9 cellular contexts compared by ENCODE assay signal in the genomic region with DNA sequence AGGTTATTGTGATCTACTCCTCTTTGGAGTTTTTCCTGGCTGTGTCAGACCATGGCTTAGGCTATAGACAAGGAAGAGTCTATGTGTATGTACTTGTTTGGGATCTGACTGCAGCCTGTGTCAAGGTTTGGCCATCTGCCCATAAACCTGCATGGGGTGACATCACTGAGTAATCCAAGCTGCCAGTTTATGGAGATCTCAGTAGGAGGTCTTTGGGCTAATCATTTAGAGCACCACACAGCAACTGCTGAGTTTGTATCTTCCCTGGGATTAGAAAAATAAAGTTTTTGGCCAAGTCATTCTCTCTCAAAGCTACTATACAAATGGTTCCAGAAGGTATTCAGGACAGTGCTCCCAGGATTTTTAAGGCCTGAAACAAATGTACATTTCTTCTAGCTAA.
A peak's percentile ranks its signal among the peaks of the same experiment; 100 is the strongest.
DNase-seq lines count a peak whose midpoint lies in the region; ATAC-seq, FAIRE-seq and TF ChIP-seq lines count a peak whose summit lies in the region.
"Had no signal": no experiment of that assay in that cellular context is flagged by ENCODE, and none has a peak within 500 bp of the region (broad histone marks: within the 10 kb centered on the region; RNA-seq: fewer than 3 reads in every experiment).

No MANE protein-coding gene starts in this region.

- FAIRE-seq in A549 (lab: Jason Lieb, UNC) = no peak

- peak overlapping the region; percentile 28; the same call in 2 of the 3 replicates for H3K4me2 ChIP-seq in A549

- no peak overlapping the region for H3K27ac ChIP-seq in A549

- CTCF ChIA-PET in A549 (lab: Yijun Ruan, JAX) = no interaction called here

- H3K9me3 ChIP-seq in A549 = no peaks in the 10 kb centered on the region

- H3K4me3 ChIP-seq in A549 = no peak overlapping the region

- no peak for TF ChIP-seq EP300 in A549 (IDR thresholded peaks at IDR 0.05)

- DNase-seq in A549 (ENCODE audit: low read depth in 1 of 2, low spot score in 1 of 2) (peak; percentile 24 to 76), HT-29 (ENCODE audit: low spot score) (peak; percentile 60), OCI-M1 (lab: John Stamatoyannopoulos, UW) (peak; percentile 77), fibroblast of peridontal ligament (ENCODE audit: extremely low read depth) (peak; percentile 80), T-helper 9 cell (no peak), NCI-H1436 (lab: John Stamatoyannopoulos, UW) (no peak), NCI-H1436 treated with DMSO at 0.1 percent for 48 hours (lab: John Stamatoyannopoulos, UW) (no peak)
- DNase-seq: AML-193 had no signal

- peak; percentile 69 to 91 for ATAC-seq in A549
- ATAC-seq in GM18870 (IDR thresholded peaks at IDR 0.05; ENCODE audit: unreplicated experiment) = no peak

- no peak for TF ChIP-seq POLR2A in A549 (IDR thresholded peaks at IDR 0.05; ENCODE audit: low read length)

- TF ChIP-seq CTCF in A549 (IDR thresholded peaks at IDR 0.05) = no peak

- POLR2A ChIA-PET in A549 (lab: Yijun Ruan, JAX) = interaction anchor here (0.8 kb wide), 1 partner anchor 80 kb away, joined by 5 read pairs; the partner anchor contains the start of gene ARL15

- no peak for TF ChIP-seq RAD21 in A549 (conservative IDR thresholded peaks at IDR 0.05 in 1 of 2, IDR thresholded peaks at IDR 0.05 in 1 of 2)

- H3K4me1 ChIP-seq in A549 = peaks cover 9% of the 10 kb centered on the region

TF ChIP-seq in A549, 52 proteins besides CTCF, POLR2A, EP300 and RAD21:
- TF ChIP-seq SREBF2 (IDR thresholded peaks at IDR 0.05) (no peak), NFE2L2 (conservative IDR thresholded peaks at IDR 0.05; ENCODE audit: low read length) (no peak), KDM1A (IDR thresholded peaks at IDR 0.05; ENCODE audit: low read depth) (no peak), ATOH8 (CRISPR knock-in tag; IDR thresholded peaks at IDR 0.05; ENCODE audit: low read depth) (no peak), SMC3 (IDR thresholded peaks at IDR 0.05) (no peak), MYC (IDR thresholded peaks at IDR 0.05; ENCODE audit: borderline replicate concordance, low read length) (no peak), HOXB5 (CRISPR knock-in tag; IDR thresholded peaks at IDR 0.05) (no peak)
- TF ChIP-seq, protein P1, sequence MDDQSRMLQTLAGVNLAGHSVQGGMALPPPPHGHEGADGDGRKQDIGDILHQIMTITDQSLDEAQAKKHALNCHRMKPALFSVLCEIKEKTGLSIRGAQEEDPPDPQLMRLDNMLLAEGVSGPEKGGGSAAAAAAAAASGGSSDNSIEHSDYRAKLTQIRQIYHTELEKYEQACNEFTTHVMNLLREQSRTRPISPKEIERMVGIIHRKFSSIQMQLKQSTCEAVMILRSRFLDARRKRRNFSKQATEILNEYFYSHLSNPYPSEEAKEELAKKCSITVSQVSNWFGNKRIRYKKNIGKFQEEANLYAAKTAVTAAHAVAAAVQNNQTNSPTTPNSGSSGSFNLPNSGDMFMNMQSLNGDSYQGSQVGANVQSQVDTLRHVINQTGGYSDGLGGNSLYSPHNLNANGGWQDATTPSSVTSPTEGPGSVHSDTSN (IDR thresholded peaks at IDR 0.05) = no peak
- TF ChIP-seq, protein P2, sequence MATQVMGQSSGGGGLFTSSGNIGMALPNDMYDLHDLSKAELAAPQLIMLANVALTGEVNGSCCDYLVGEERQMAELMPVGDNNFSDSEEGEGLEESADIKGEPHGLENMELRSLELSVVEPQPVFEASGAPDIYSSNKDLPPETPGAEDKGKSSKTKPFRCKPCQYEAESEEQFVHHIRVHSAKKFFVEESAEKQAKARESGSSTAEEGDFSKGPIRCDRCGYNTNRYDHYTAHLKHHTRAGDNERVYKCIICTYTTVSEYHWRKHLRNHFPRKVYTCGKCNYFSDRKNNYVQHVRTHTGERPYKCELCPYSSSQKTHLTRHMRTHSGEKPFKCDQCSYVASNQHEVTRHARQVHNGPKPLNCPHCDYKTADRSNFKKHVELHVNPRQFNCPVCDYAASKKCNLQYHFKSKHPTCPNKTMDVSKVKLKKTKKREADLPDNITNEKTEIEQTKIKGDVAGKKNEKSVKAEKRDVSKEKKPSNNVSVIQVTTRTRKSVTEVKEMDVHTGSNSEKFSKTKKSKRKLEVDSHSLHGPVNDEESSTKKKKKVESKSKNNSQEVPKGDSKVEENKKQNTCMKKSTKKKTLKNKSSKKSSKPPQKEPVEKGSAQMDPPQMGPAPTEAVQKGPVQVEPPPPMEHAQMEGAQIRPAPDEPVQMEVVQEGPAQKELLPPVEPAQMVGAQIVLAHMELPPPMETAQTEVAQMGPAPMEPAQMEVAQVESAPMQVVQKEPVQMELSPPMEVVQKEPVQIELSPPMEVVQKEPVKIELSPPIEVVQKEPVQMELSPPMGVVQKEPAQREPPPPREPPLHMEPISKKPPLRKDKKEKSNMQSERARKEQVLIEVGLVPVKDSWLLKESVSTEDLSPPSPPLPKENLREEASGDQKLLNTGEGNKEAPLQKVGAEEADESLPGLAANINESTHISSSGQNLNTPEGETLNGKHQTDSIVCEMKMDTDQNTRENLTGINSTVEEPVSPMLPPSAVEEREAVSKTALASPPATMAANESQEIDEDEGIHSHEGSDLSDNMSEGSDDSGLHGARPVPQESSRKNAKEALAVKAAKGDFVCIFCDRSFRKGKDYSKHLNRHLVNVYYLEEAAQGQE (IDR thresholded peaks at IDR 0.05) = no peak

Comparison
In these comparisons a context has a peak if more than half of its experiments do, and no peak if none do; other contexts are left out.
1. DNase-seq: peak in A549 (2 of 2), HT-29 (single experiment), OCI-M1 (single experiment) and fibroblast of peridontal ligament (single experiment); none in T-helper 9 cell (single experiment), NCI-H1436 (single experiment) and NCI-H1436 treated with DMSO at 0.1 percent for 48 hours (single experiment).